ENCODE assay signal across 9 cellular contexts in the genomic region with DNA sequence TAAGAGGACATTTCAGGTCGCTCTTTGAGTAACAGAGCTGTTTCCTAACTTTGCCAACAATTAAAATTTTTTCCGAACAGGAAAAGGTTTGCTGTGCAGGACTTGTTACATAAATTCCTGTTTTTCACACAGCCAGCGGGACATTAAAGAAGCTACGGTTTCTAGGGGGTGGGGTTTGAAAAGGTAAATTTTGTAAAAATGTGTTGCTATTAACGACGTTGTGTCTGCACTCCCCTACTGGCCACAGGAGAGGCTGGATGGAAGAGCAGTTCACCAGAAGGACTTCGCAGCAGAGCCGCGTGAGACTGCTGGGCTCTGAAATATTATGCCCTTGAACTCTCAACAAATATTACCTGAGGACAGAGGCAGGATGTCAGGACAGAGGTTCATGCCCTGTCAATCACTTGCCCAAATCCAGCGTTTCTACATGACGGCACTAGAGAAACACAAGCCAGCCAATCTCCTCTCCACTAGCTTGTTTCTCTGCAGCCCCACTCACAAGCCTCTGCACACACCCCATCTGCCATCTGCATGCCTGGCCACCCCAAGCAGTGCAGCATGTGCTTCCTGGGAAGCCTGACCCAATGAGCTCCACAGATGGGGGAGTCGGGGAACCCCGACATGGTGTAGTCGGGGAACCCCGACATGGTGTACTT.
DNase-seq lines count a peak whose midpoint lies in the region; ATAC-seq and TF ChIP-seq lines count a peak whose summit lies in the region.
"Had no signal": no experiment of that assay in that cellular context is flagged by ENCODE, and none has a peak within 500 bp of the region (broad histone marks: within the 10 kb centered on the region; RNA-seq: fewer than 3 reads in every experiment).

No MANE protein-coding gene starts in this region.

- H3K9me3 Mint-ChIP-seq in activated naive CD4-positive, alpha-beta T cell treated with anti-CD3 and anti-CD28 coated beads for 36 hours: peaks cover 2% of the 10 kb centered on the region
- H3K9me3 Mint-ChIP-seq in activated naive CD8-positive, alpha-beta T cell (ENCODE audit: low read depth): peaks cover 4% of the 10 kb centered on the region
- H3K9me3 Mint-ChIP-seq in type B pancreatic cell: no peaks in the 10 kb centered on the region

- H3K27me3 Mint-ChIP-seq in activated naive CD4-positive, alpha-beta T cell treated with anti-CD3 and anti-CD28 coated beads for 36 hours (ENCODE audit: low read depth): no peaks in the 10 kb centered on the region
- H3K27me3 Mint-ChIP-seq in activated naive CD8-positive, alpha-beta T cell: no peaks in the 10 kb centered on the region
- H3K27me3 Mint-ChIP-seq in type B pancreatic cell: no peaks in the 10 kb centered on the region

- peak overlapping the region; percentile 82 for H3K27ac Mint-ChIP-seq in activated naive CD4-positive, alpha-beta T cell treated with anti-CD3 and anti-CD28 coated beads for 36 hours
- peak overlapping the region; percentile 94 for H3K27ac Mint-ChIP-seq in activated naive CD8-positive, alpha-beta T cell
- peak overlapping the region; percentile 34 for H3K27ac Mint-ChIP-seq in type B pancreatic cell

- peak overlapping the region; percentile 30 for H3K4me3 Mint-ChIP-seq in activated naive CD4-positive, alpha-beta T cell treated with anti-CD3 and anti-CD28 coated beads for 36 hours
- peak overlapping the region; percentile 60 for H3K4me3 Mint-ChIP-seq in activated naive CD8-positive, alpha-beta T cell
- peak overlapping the region; percentile 64 for H3K4me3 Mint-ChIP-seq in type B pancreatic cell

- DNase-seq in activated naive CD4-positive, alpha-beta T cell treated with anti-CD3 and anti-CD28 coated beads for 36 hours: peak; percentile 44
- no peak for DNase-seq in activated naive CD4-positive, alpha-beta T cell treated with Interleukin-2 at 50 U/mL for 16 hours
- DNase-seq in kidney epithelial cell (ENCODE audit: low read depth): no peak
- DNase-seq in type B pancreatic cell (ENCODE audit: extremely low spot score, unreplicated experiment): no peak
- no peak for DNase-seq in activated CD4-positive, alpha-beta T cell treated with anti-CD3 and anti-CD28 coated beads for 1 hour
- DNase-seq in midbrain (lab: John Stamatoyannopoulos, UW): no peak
- DNase-seq: BE2C had no signal

- H3K4me3 ChIP-seq in kidney epithelial cell (ENCODE audit: low read depth, low read length): no peak overlapping the region

- H3K36me3 ChIP-seq in kidney epithelial cell (ENCODE audit: control insufficient read depth, insufficient read depth, low read length): no peaks in the 10 kb centered on the region
- H3K36me3 ChIP-seq: BE2C had no signal

- intact Hi-C loops in activated naive CD4-positive, alpha-beta T cell treated with anti-CD3 and anti-CD28 coated beads for 36 hours (cut with micrococcal nuclease): loop anchor here (2.0 kb wide), 1 partner anchor 34 kb away; no protein-coding TSS in a partner anchor

- peaks cover 19% of the 10 kb centered on the region for H3K36me3 Mint-ChIP-seq in activated naive CD4-positive, alpha-beta T cell treated with anti-CD3 and anti-CD28 coated beads for 36 hours (ENCODE audit: low read depth)
- H3K36me3 Mint-ChIP-seq in activated naive CD8-positive, alpha-beta T cell: peaks cover 10% of the 10 kb centered on the region
- peaks cover 11% of the 10 kb centered on the region for H3K36me3 Mint-ChIP-seq in type B pancreatic cell

- no peaks in the 10 kb centered on the region for H3K27me3 ChIP-seq in kidney epithelial cell (ENCODE audit: control insufficient read depth, insufficient read depth, low read length)
- H3K27me3 ChIP-seq: BE2C had no signal

- CTCF ChIA-PET in activated naive CD4-positive, alpha-beta T cell treated with anti-CD3 and anti-CD28 coated beads for 36 hours (lab: Charles Lee): interaction anchor here (0.6 to 1.9 kb wide), 6 partner anchors 8 to 469 kb away, joined by 3 to 5 read pairs (median 4); no protein-coding TSS in a partner anchor

- TF ChIP-seq CTCF in kidney epithelial cell (IDR thresholded peaks at IDR 0.05; ENCODE audit: insufficient read depth, low read length, poor library complexity, severe bottlenecking): peak; percentile 24
- TF ChIP-seq CTCF in type B pancreatic cell (conservative IDR thresholded peaks at IDR 0.05): peak; percentile 38

- no peak for ATAC-seq in GM21825 (IDR thresholded peaks at IDR 0.05; ENCODE audit: unreplicated experiment)

- H3K4me1 Mint-ChIP-seq in activated naive CD4-positive, alpha-beta T cell treated with anti-CD3 and anti-CD28 coated beads for 36 hours (ENCODE audit: low read depth): peaks cover 84% of the 10 kb centered on the region
- H3K4me1 Mint-ChIP-seq in activated naive CD8-positive, alpha-beta T cell (ENCODE audit: low read depth): peaks cover 88% of the 10 kb centered on the region
- peaks cover 35% of the 10 kb centered on the region for H3K4me1 Mint-ChIP-seq in type B pancreatic cell (ENCODE audit: unreplicated experiment)

Comparison
In these comparisons a context has a peak if more than half of its experiments do, and no peak if none do; other contexts are left out.
1. H3K27ac Mint-ChIP-seq: peak in every context shown above with its lines; median percentile 94 in activated naive CD8-positive, alpha-beta T cell; 82 in activated naive CD4-positive, alpha-beta T cell treated with anti-CD3 and anti-CD28 coated beads for 36 hours; 34 in type B pancreatic cell.